21 cellular contexts compared by ENCODE assay signal in genomic region chr14:38693423-38693822, GRCh38.
DNase-seq lines count a peak whose midpoint lies in the region; ATAC-seq, FAIRE-seq and TF ChIP-seq lines count a peak whose summit lies in the region.
"Had no signal": no experiment of that assay in that cellular context is flagged by ENCODE, and none has a peak within 500 bp of the region (broad histone marks: within the 10 kb centered on the region; RNA-seq: fewer than 3 reads in every experiment).

No MANE protein-coding gene starts in this region.

- no peak overlapping the region for H3K4me3 Mint-ChIP-seq in mesothelial cell of epicardium
- H3K4me3 Mint-ChIP-seq: CD4-positive, alpha-beta memory T cell had no signal

- H3K9me3 ChIP-seq in BE2C, result no peaks in the 10 kb centered on the region
- H3K9me3 ChIP-seq in Karpas-422 (ENCODE audit: low read length), result no peaks in the 10 kb centered on the region
- no peaks in the 10 kb centered on the region for H3K9me3 ChIP-seq in small intestine (ENCODE audit: control insufficient read depth, low read depth)
- H3K9me3 ChIP-seq: Caco-2 had no signal

- H3K9me2 ChIP-seq in Karpas-422 (replicated peaks; ENCODE audit: insufficient read depth, low read length), result no peaks in the 10 kb centered on the region

- DNase-seq in BE2C (no peak), Karpas-422 (peak; percentile 60), OCI-M1 (lab: John Stamatoyannopoulos, UW) (peak; percentile 1), mesothelial cell of epicardium (ENCODE audit: low spot score in 2 of 2, unreplicated experiment in 2 of 2) (no peak), small intestine (no peak), kidney glomerular epithelial cell (lab: John Stamatoyannopoulos, UW) (no peak), T-helper 1 cell (no peak)
- DNase-seq: Caco-2; CD4-positive, alpha-beta memory T cell; GOT3; NCI-H1092; NCI-H1436; NCI-H187 treated with DMSO at 0.1 percent for 48 hours; NCI-H2227 treated with DMSO at 0.1 percent for 48 hours; NCI-H510A; NK-92 treated with Interleukin-12 subunit alpha and Interleukin-12 subunit beta, amount 100 ng/mL, for 24 hours; Right ventricle myocardium superior had no signal

- H3K36me3 ChIP-seq in BE2C (no peaks in the 10 kb centered on the region), Karpas-422 (ENCODE audit: insufficient read depth, low read length) (no peaks in the 10 kb centered on the region), small intestine (ENCODE audit: control insufficient read depth in 2 of 2, insufficient read depth in 2 of 2, low read length in 2 of 2) (no peaks in the 10 kb centered on the region)
- H3K36me3 ChIP-seq: BLaER1 had no signal

- no peaks in the 10 kb centered on the region for H3K27me3 ChIP-seq in BE2C
- H3K27me3 ChIP-seq in Karpas-422 (ENCODE audit: low read length), result no peaks in the 10 kb centered on the region
- H3K27me3 ChIP-seq in small intestine (ENCODE audit: control insufficient read depth in 2 of 2, insufficient read depth in 2 of 2, low read length in 2 of 2), result no peaks in the 10 kb centered on the region
- H3K27me3 ChIP-seq: BLaER1 had no signal

- no peaks in the 10 kb centered on the region for H3K36me3 Mint-ChIP-seq in mesothelial cell of epicardium
- H3K36me3 Mint-ChIP-seq: CD4-positive, alpha-beta memory T cell had no signal

- ATAC-seq in HG03571 (IDR thresholded peaks at IDR 0.05; ENCODE audit: unreplicated experiment), result no peak

- H3K27ac ChIP-seq in Karpas-422 (ENCODE audit: low read length) (no peak overlapping the region), small intestine (ENCODE audit: low read depth in 1 of 2, low read length in 1 of 2) (no peak overlapping the region)
- H3K27ac ChIP-seq: BLaER1 had no signal

- no peak overlapping the region for H3K4me2 ChIP-seq in Karpas-422 (ENCODE audit: low read depth, low read length, poor library complexity, severe bottlenecking)

- peaks cover 25% of the 10 kb centered on the region for H3K9me3 Mint-ChIP-seq in mesothelial cell of epicardium

- H4K20me1 ChIP-seq in Karpas-422 (ENCODE audit: insufficient read depth, low read depth, low read length), result no peaks in the 10 kb centered on the region
- H4K20me1 ChIP-seq: BLaER1 had no signal

- 38 to 86% (median 59%) methylated on average over 2 of the region's 2 CpGs for WGBS in small intestine, 3 donors

- H3K27ac Mint-ChIP-seq in mesothelial cell of epicardium, result no peak overlapping the region
- H3K27ac Mint-ChIP-seq: CD4-positive, alpha-beta memory T cell had no signal

- H3K79me2 ChIP-seq in Karpas-422 (ENCODE audit: low read length), result no peaks in the 10 kb centered on the region

- no peak overlapping the region for H3K4me3 ChIP-seq in BE2C (ENCODE audit: low read depth, low read length)
- no peak overlapping the region for H3K4me3 ChIP-seq in Karpas-422 (ENCODE audit: low read length)
- no peak overlapping the region for H3K4me3 ChIP-seq in small intestine (ENCODE audit: low read depth in 1 of 2, low read length in 2 of 2)
- H3K4me3 ChIP-seq: BLaER1 had no signal

- no peak overlapping the region for H2AFZ ChIP-seq in Karpas-422 (ENCODE audit: low read length)

- H3K4me1 ChIP-seq in BE2C (no peaks in the 10 kb centered on the region; the same call in 1 of the 2 replicates), Karpas-422 (ENCODE audit: low read length) (no peaks in the 10 kb centered on the region), small intestine (ENCODE audit: control insufficient read depth in 2 of 2, insufficient read depth in 1 of 2, low read depth in 1 of 2, low read length in 1 of 2) (no peaks in the 10 kb centered on the region)
- H3K4me1 ChIP-seq: Caco-2 had no signal

- H3K4me1 Mint-ChIP-seq in mesothelial cell of epicardium, result no peaks in the 10 kb centered on the region
- H3K4me1 Mint-ChIP-seq: CD4-positive, alpha-beta memory T cell had no signal

- peaks cover 2% of the 10 kb centered on the region for H3K27me3 Mint-ChIP-seq in mesothelial cell of epicardium (ENCODE audit: low read depth)
- H3K27me3 Mint-ChIP-seq: CD4-positive, alpha-beta memory T cell had no signal

- H3K9ac ChIP-seq in Karpas-422 (ENCODE audit: low read length), result no peak overlapping the region
- H3K9ac ChIP-seq: BLaER1 had no signal

- TF ChIP-seq CTCF in BE2C (IDR thresholded peaks at IDR 0.05; ENCODE audit: low read depth, low read length) (peak; percentile 16; the same call in 1 of the 2 replicates), mesothelial cell of epicardium (IDR thresholded peaks at IDR 0.05; ENCODE audit: unreplicated experiment) (peak; percentile 16)

- FAIRE-seq in small intestine (lab: Jason Lieb, UNC), result no peak
- FAIRE-seq: G401.6, GM18507 had no signal

Comparison
In these comparisons a context has a peak if more than half of its experiments do, and no peak if none do; other contexts are left out.
1. DNase-seq: peak in Karpas-422 (single experiment) and OCI-M1 (single experiment); none in BE2C (single experiment), mesothelial cell of epicardium (0 of 2), small intestine (single experiment), kidney glomerular epithelial cell (single experiment) and T-helper 1 cell (0 of 5).